ENCODE assay signal across 18 cellular contexts in genomic region chr5:179240561-179240960, GRCh38.
A peak's percentile ranks its signal among the peaks of the same experiment; 100 is the strongest.
DNase-seq lines count a peak whose midpoint lies in the region; ATAC-seq and TF ChIP-seq lines count a peak whose summit lies in the region.
"Had no signal": no experiment of that assay in that cellular context is flagged by ENCODE, and none has a peak within 500 bp of the region (broad histone marks: within the 10 kb centered on the region; RNA-seq: fewer than 3 reads in every experiment).

No MANE protein-coding gene starts in this region.

- peaks cover 2% of the 10 kb centered on the region for H3K36me3 Mint-ChIP-seq in endodermal cell (ENCODE audit: low read depth)
- H3K36me3 Mint-ChIP-seq: CD8-positive, alpha-beta T cell had no signal

- H3K9ac ChIP-seq in BLaER1 (no peak overlapping the region), endodermal cell (ENCODE audit: extremely low read depth, low read length, poor library complexity, severe bottlenecking) (no peak overlapping the region)

- H3K9me3 Mint-ChIP-seq in endodermal cell: peaks cover 25% of the 10 kb centered on the region
- H3K9me3 Mint-ChIP-seq: CD8-positive, alpha-beta T cell had no signal

- DNase-seq in endodermal cell: peak; percentile 12
- peak; percentile 49 for DNase-seq in sciatic nerve (ENCODE audit: low spot score)
- DNase-seq in T-helper 2 cell: no peak
- no peak for DNase-seq in thyroid gland
- DNase-seq in NCI-H2171 treated with DMSO at 0.1 percent for 48 hours (lab: John Stamatoyannopoulos, UW): no peak
- DNase-seq: CD8-positive, alpha-beta T cell; HCEC 1CT; NCI-H1105; NCI-H187; NCI-H69; NK-92 treated with Interleukin-12 subunit alpha and Interleukin-12 subunit beta, amount 100 ng/mL, for 24 hours; OCI-M1; RPMI8226; SJCRH30 had no signal

- H3K27me3 ChIP-seq in ACC112 (ENCODE audit: insufficient read depth, low read length): no peaks in the 10 kb centered on the region
- no peaks in the 10 kb centered on the region for H3K27me3 ChIP-seq in BLaER1
- H3K27me3 ChIP-seq in endodermal cell (ENCODE audit: control insufficient read depth, insufficient read depth, low read length, poor library complexity, severe bottlenecking): no peaks in the 10 kb centered on the region
- no peaks in the 10 kb centered on the region for H3K27me3 ChIP-seq in thyroid gland
- H3K27me3 ChIP-seq: SJCRH30 had no signal

- peaks cover 14% of the 10 kb centered on the region for H3K4me1 Mint-ChIP-seq in endodermal cell
- H3K4me1 Mint-ChIP-seq: B cell had no signal

- H3K27me3 Mint-ChIP-seq in endodermal cell (ENCODE audit: insufficient read depth): no peaks in the 10 kb centered on the region

- H3K27ac Mint-ChIP-seq in endodermal cell: no peak overlapping the region
- H3K27ac Mint-ChIP-seq: B cell; CD8-positive, alpha-beta T cell had no signal

- WGBS in endodermal cell (ENCODE audit: insufficient coverage in 1 of 2, insufficient read length in 1 of 2), 2 experiments: 93 to 96% methylated on average over 13 to 14 of the region's 14 CpGs
- 89 to 92% methylated on average over 14 of the region's 14 CpGs for WGBS in thyroid gland, 2 donors

- intact Hi-C loops in sciatic nerve (cut with DNase I): no loop called here
- intact Hi-C loops in thyroid gland (cut with DNase I): no loop called here

- no peak for TF ChIP-seq POLR2A in thyroid gland (IDR thresholded peaks at IDR 0.05)

- H3K36me3 ChIP-seq in ACC112 (ENCODE audit: insufficient read depth, low read length): 0 out of 2 replicates have a peak, but pooled peaks cover 5% of the 10 kb centered on the region
- no peaks in the 10 kb centered on the region for H3K36me3 ChIP-seq in BLaER1
- H3K36me3 ChIP-seq in endodermal cell (ENCODE audit: control insufficient read depth, insufficient read depth, low read length): no peaks in the 10 kb centered on the region
- no peaks in the 10 kb centered on the region for H3K36me3 ChIP-seq in thyroid gland
- H3K36me3 ChIP-seq: SJCRH30 had no signal

- no peaks in the 10 kb centered on the region for H4K20me1 ChIP-seq in BLaER1

- no peak overlapping the region for H2AFZ ChIP-seq in ACC112 (ENCODE audit: low read length, unreplicated experiment)

- H3K4me3 Mint-ChIP-seq in endodermal cell: no peak overlapping the region
- H3K4me3 Mint-ChIP-seq: B cell; CD8-positive, alpha-beta T cell had no signal

- no peak for TF ChIP-seq CTCF in endodermal cell (conservative IDR thresholded peaks at IDR 0.05)
- TF ChIP-seq CTCF in thyroid gland (IDR thresholded peaks at IDR 0.05): no peak

- H3K4me1 ChIP-seq in ACC112 (ENCODE audit: control insufficient read depth, insufficient read depth, low read length, unreplicated experiment) (peaks cover 46% of the 10 kb centered on the region), BLaER1 (peaks cover 34% of the 10 kb centered on the region), endodermal cell (ENCODE audit: control insufficient read depth, insufficient read depth, low read length) (no peaks in the 10 kb centered on the region), thyroid gland (no peaks in the 10 kb centered on the region)
- H3K4me1 ChIP-seq: SJCRH30 had no signal

- peaks cover 83% of the 10 kb centered on the region for H3K79me2 ChIP-seq in ACC112 (ENCODE audit: control insufficient read depth, insufficient read depth, low read length, unreplicated experiment)

- no peak for ATAC-seq in sciatic nerve
- ATAC-seq: CD8-positive, alpha-beta T cell had no signal

- peak overlapping the region; percentile 78 for H3K4me2 ChIP-seq in BLaER1

- H3K27ac ChIP-seq in ACC112 (ENCODE audit: low read depth, low read length) (peak overlapping the region; percentile 56; the same call in 1 of the 2 replicates), BLaER1 (no peak overlapping the region), endodermal cell (ENCODE audit: low read depth, low read length) (no peak overlapping the region), thyroid gland (no peak overlapping the region)
- H3K27ac ChIP-seq: HL-60, SJCRH30 had no signal

- H3K9me3 ChIP-seq in BLaER1: peaks cover 46% of the 10 kb centered on the region
- peaks cover 20% of the 10 kb centered on the region for H3K9me3 ChIP-seq in endodermal cell (ENCODE audit: control insufficient read depth, low read length)
- no peaks in the 10 kb centered on the region for H3K9me3 ChIP-seq in thyroid gland
- H3K9me3 ChIP-seq: SJCRH30 had no signal

- H3K4me3 ChIP-seq in ACC112 (ENCODE audit: low read depth, low read length) (no peak overlapping the region), BLaER1 (peak overlapping the region; percentile 20; the same call in 1 of the 2 replicates), endodermal cell (ENCODE audit: low read length) (no peak overlapping the region), thyroid gland (replicated peaks in 1 of 3) (no peak overlapping the region)
- H3K4me3 ChIP-seq: SJCRH30 had no signal

Comparison
In these comparisons a context has a peak if more than half of its experiments do, and no peak if none do; other contexts are left out.
1. DNase-seq: peak in endodermal cell (single experiment) and sciatic nerve (single experiment); none in T-helper 2 cell (0 of 5), thyroid gland (0 of 2) and NCI-H2171 treated with DMSO at 0.1 percent for 48 hours (single experiment).